1 cellular context compared by ENCODE assay signal in the genomic region with DNA sequence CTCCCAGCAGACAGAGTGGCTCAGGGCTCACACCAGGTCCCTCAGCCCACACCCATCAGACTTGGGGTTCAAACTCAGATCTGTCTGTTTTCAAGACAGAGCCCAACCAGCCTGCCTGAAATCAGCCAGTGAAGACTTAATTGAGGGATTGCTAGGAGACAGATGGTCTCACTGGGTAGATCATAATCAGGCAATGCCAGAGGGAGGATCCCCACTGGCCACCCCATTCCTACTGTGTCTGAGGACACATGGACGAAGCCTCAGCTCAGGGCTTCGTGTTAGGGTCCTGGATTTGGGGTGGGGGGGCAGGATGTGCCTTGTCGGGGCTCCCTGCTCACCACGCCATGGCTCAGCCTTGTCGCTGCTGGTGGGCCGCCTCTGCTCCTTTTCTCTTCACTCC.
TF ChIP-seq lines count a peak whose summit lies in the region.

No MANE protein-coding gene starts in this region.

TF ChIP-seq in K562, 482 proteins besides CTCF, POLR2A, EP300 and RAD21:
- TF ChIP-seq CBX3 (IDR thresholded peaks at IDR 0.05; ENCODE audit: borderline replicate concordance in 1 of 2, low read length in 2 of 2) (peak in 1 of 2 experiments; percentile 68; a peak in 2 of 3 replicates), KAT2B (IDR thresholded peaks at IDR 0.05; ENCODE audit: low read depth, low read length) (no peak), TRIM28 (IDR thresholded peaks at IDR 0.05) (peak; percentile 67; the same call in 1 of the 2 replicates), HLTF (IDR thresholded peaks at IDR 0.05) (peak; percentile 88), BDP1 (IDR thresholded peaks at IDR 0.05; ENCODE audit: insufficient read depth, insufficient read length) (no peak), NFYB (IDR thresholded peaks at IDR 0.05; ENCODE audit: extremely low read depth, insufficient read length) (no peak), TRIM24 (IDR thresholded peaks at IDR 0.05) (peak in 1 of 2 experiments; percentile 36; a peak in 1 of 4 replicates)
- TF ChIP-seq, protein P1, sequence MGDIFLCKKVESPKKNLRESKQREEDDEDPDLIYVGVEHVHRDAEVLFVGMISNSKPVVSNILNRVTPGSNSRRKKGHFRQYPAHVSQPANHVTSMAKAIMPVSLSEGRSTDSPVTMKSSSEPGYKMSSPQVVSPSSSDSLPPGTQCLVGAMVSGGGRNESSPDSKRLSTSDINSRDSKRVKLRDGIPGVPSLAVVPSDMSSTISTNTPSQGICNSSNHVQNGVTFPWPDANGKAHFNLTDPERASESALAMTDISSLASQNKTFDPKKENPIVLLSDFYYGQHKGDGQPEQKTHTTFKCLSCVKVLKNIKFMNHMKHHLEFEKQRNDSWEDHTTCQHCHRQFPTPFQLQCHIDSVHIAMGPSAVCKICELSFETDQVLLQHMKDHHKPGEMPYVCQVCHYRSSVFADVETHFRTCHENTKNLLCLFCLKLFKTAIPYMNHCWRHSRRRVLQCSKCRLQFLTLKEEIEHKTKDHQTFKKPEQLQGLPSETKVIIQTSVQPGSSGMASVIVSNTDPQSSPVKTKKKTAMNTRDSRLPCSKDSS (IDR thresholded peaks at IDR 0.05; ENCODE audit: low read depth, partially characterized antibody) = no peak
- TF ChIP-seq, protein P2, sequence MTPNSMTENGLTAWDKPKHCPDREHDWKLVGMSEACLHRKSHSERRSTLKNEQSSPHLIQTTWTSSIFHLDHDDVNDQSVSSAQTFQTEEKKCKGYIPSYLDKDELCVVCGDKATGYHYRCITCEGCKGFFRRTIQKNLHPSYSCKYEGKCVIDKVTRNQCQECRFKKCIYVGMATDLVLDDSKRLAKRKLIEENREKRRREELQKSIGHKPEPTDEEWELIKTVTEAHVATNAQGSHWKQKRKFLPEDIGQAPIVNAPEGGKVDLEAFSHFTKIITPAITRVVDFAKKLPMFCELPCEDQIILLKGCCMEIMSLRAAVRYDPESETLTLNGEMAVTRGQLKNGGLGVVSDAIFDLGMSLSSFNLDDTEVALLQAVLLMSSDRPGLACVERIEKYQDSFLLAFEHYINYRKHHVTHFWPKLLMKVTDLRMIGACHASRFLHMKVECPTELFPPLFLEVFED (CRISPR knock-in tag; conservative IDR thresholded peaks at IDR 0.05) = no peak
